8 cellular contexts compared by ENCODE assay signal in the genomic region with DNA sequence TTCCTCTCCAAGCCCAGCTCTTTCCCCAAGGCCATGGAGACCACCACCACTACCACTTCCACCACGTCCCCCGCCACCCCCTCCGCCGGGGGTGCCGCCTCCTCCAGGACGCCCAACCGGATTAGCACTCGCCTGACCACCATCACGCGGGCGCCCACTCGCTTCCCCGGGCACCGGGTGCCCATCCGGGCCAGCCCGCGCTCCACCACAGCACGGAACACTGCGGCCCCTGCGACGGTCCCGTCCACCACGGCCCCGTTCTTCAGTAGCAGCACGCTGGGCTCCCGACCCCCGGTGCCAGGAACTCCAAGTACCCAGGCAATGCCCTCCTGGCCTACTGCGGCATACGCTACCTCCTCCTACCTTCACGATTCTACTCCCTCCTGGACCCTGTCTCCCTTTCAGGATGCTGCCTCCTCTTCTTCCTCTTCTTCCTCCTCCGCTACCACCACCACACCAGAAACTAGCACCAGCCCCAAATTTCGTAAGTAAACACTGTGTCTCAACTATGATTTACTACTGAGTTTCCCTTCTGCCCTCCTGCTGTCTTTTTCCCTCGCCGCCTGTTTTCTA. TPM values are rescaled to one million over a fixed set of nuclear protein-coding genes. Genes with fewer than 3 reads are reported as not detected.
DNase-seq lines count a peak whose midpoint lies in the region; ATAC-seq, FAIRE-seq and TF ChIP-seq lines count a peak whose summit lies in the region.

No MANE protein-coding gene starts in this region.

- intact Hi-C loops in endothelial cell of umbilical vein (cut with micrococcal nuclease) = loop anchor here (2.0 kb wide), 2 partner anchors 45 to 83 kb away; no protein-coding TSS in a partner anchor
- intact Hi-C loops in gastrocnemius medialis (cut with DNase I; ENCODE audit: low total_unique reads) = no loop called here

- dilution Hi-C loops in endothelial cell of umbilical vein (cut with MboI; ENCODE audit: extremely low pct_ligation_motif_present, low sequenced_read_pairs) = no loop called here

- H3K9ac ChIP-seq in MM.1S (ENCODE audit: low read length) (peak overlapping the region; percentile 57), endothelial cell of umbilical vein (replicated peaks; ENCODE audit: extremely low read depth, insufficient read depth, low read length) (peak overlapping the region; percentile 46)

- H3K27ac Mint-ChIP-seq in osteocyte (ENCODE audit: unreplicated experiment) = no peak overlapping the region

- in situ Hi-C loops in gastrocnemius medialis (cut with MboI; ENCODE audit: low sequenced_read_pairs in 4 of 4) = no loop called here

- H3K4me3 ChIP-seq in MM.1S (ENCODE audit: low read length) (peak overlapping the region; percentile 94), endothelial cell of umbilical vein (replicated peaks in 1 of 3; ENCODE audit: insufficient read depth in 1 of 3, low read depth in 1 of 3, low read length in 3 of 3) (peak overlapping the region; percentile 39 to 72 (median 52)), gastrocnemius medialis (no peak overlapping the region)

- peaks cover 63% of the 10 kb centered on the region for H3K27me3 Mint-ChIP-seq in osteocyte (ENCODE audit: unreplicated experiment)

- peak overlapping the region; percentile 3 for H3K4me3 Mint-ChIP-seq in osteocyte (ENCODE audit: unreplicated experiment)

- H3K79me2 ChIP-seq in MM.1S (ENCODE audit: low read length) = peaks cover 50% of the 10 kb centered on the region
- H3K79me2 ChIP-seq in endothelial cell of umbilical vein (ENCODE audit: control insufficient read depth, insufficient read depth, low read length) = no peaks in the 10 kb centered on the region

- no peaks in the 10 kb centered on the region for H3K36me3 Mint-ChIP-seq in osteocyte (ENCODE audit: unreplicated experiment)

- no peak for FAIRE-seq in endothelial cell of umbilical vein (lab: Jason Lieb, UNC)

- H3K4me1 Mint-ChIP-seq in osteocyte (ENCODE audit: unreplicated experiment) = peaks cover 3% of the 10 kb centered on the region

- H3K9me3 Mint-ChIP-seq in osteocyte (ENCODE audit: unreplicated experiment) = no peaks in the 10 kb centered on the region

- H4K20me1 ChIP-seq in MM.1S (ENCODE audit: insufficient read depth, low read length) (no peaks in the 10 kb centered on the region; the same call in 1 of the 2 replicates), endothelial cell of umbilical vein (replicated peaks; ENCODE audit: control insufficient read depth, extremely low read depth, insufficient read depth, low read length) (no peaks in the 10 kb centered on the region)

- peak overlapping the region; percentile 57 for H2AFZ ChIP-seq in MM.1S (ENCODE audit: low read length)
- peak overlapping the region; percentile 55 for H2AFZ ChIP-seq in endothelial cell of umbilical vein (ENCODE audit: low read depth, low read length)

- H3K9me1 ChIP-seq in endothelial cell of umbilical vein (replicated peaks; ENCODE audit: control insufficient read depth, extremely low read depth, insufficient read depth, low read length) = no peaks in the 10 kb centered on the region

- TF ChIP-seq CTCF in MM.1S (IDR thresholded peaks at IDR 0.05; ENCODE audit: low read length) (no peak), endothelial cell of umbilical vein (IDR thresholded peaks at IDR 0.05; ENCODE audit: extremely low read depth in 1 of 2, insufficient read depth in 1 of 2, low read depth in 1 of 2, low read length in 2 of 2) (no peak), osteocyte (IDR thresholded peaks at IDR 0.05) (no peak), gastrocnemius medialis (IDR thresholded peaks at IDR 0.05 in 4 of 5, conservative IDR thresholded peaks at IDR 0.05 in 1 of 5) (no peak)

- H3K4me1 ChIP-seq in MM.1S (ENCODE audit: low read length) (0 out of 2 replicates have a peak, but pooled peaks cover 9% of the 10 kb centered on the region), endothelial cell of umbilical vein (ENCODE audit: control insufficient read depth, extremely low read depth, insufficient read depth, low read length) (peaks cover 16% of the 10 kb centered on the region), gastrocnemius medialis (no peaks in the 10 kb centered on the region)

- no peak overlapping the region; the same call in 1 of the 2 replicates for H3K27ac ChIP-seq in MM.1S (ENCODE audit: low read length)
- H3K27ac ChIP-seq in endothelial cell of umbilical vein (ENCODE audit: insufficient read depth, low read depth, low read length) = no peak overlapping the region
- H3K27ac ChIP-seq in gastrocnemius medialis = no peak overlapping the region

- no peaks in the 10 kb centered on the region for H3K36me3 ChIP-seq in MM.1S (replicated peaks; ENCODE audit: insufficient read depth, low read length)
- H3K36me3 ChIP-seq in endothelial cell of umbilical vein (ENCODE audit: control insufficient read depth in 2 of 2, extremely low read depth in 1 of 2, insufficient read depth in 2 of 2, low read length in 2 of 2) = no peaks in the 10 kb centered on the region
- H3K36me3 ChIP-seq in gastrocnemius medialis = no peaks in the 10 kb centered on the region

- TF ChIP-seq POLR2A in endothelial cell of umbilical vein (IDR thresholded peaks at IDR 0.05; ENCODE audit: low read depth, low read length) = no peak
- no peak for TF ChIP-seq POLR2A in gastrocnemius medialis (IDR thresholded peaks at IDR 0.05)

- H3K27me3 ChIP-seq in MM.1S (replicated peaks; ENCODE audit: insufficient read depth, low read length) = no peaks in the 10 kb centered on the region
- H3K27me3 ChIP-seq in endothelial cell of umbilical vein (ENCODE audit: control insufficient read depth in 2 of 2, insufficient read depth in 2 of 2, low read length in 2 of 2) = peaks cover 3 to 9% of the 10 kb centered on the region in 2 experiments
- H3K27me3 ChIP-seq in gastrocnemius medialis = peaks cover 43 to 61% (median 44%) of the 10 kb centered on the region in 3 donors

- DNase-seq in ELF-1 (ENCODE audit: low read depth, low spot score) (peak; percentile 30), MM.1S (no peak), endothelial cell of umbilical vein (ENCODE audit: low read depth, low spot score) (no peak), osteocyte (ENCODE audit: extremely low spot score, unreplicated experiment) (no peak), kidney tubule cell (ENCODE audit: low spot score) (no peak), hepatic stellate cell (ENCODE audit: low spot score) (no peak), gastrocnemius medialis (no peak)

- no peaks in the 10 kb centered on the region for H3K9me3 ChIP-seq in MM.1S (replicated peaks; ENCODE audit: insufficient read depth, low read length)
- no peaks in the 10 kb centered on the region for H3K9me3 ChIP-seq in endothelial cell of umbilical vein (replicated peaks; ENCODE audit: control insufficient read depth, insufficient read depth, low read length)
- H3K9me3 ChIP-seq in gastrocnemius medialis = no peaks in the 10 kb centered on the region

- CTCF ChIA-PET in endothelial cell of umbilical vein (lab: Charles Lee) = no interaction called here

- H3F3A ChIP-seq in MM.1S (ENCODE audit: insufficient read depth, low read length) = peaks cover 12% of the 10 kb centered on the region

- POLR2A ChIA-PET in endothelial cell of umbilical vein (lab: Charles Lee) = no interaction called here

- H3K4me2 ChIP-seq in MM.1S (ENCODE audit: low read depth, low read length) (peak overlapping the region; percentile 80), endothelial cell of umbilical vein (ENCODE audit: insufficient read depth, low read length) (peak overlapping the region; percentile 66)

- no peaks in the 10 kb centered on the region for H3K9me2 ChIP-seq in MM.1S (replicated peaks; ENCODE audit: insufficient read depth, low read length)

- TSS peak; percentile 10 for BruUV-seq in endothelial cell of umbilical vein (replicated peaks; lab: Mats Ljungman, UMichigan)

- ATAC-seq in gastrocnemius medialis (no peak), HG03432 (IDR thresholded peaks at IDR 0.05; ENCODE audit: unreplicated experiment) (no peak)

TF ChIP-seq in endothelial cell of umbilical vein, 7 proteins besides CTCF, POLR2A, EP300 and RAD21:
- TF ChIP-seq POLR2AphosphoS5 (IDR thresholded peaks at IDR 0.05; ENCODE audit: insufficient read depth, low read depth, low read length) (no peak), EZH2 (IDR thresholded peaks at IDR 0.05; ENCODE audit: borderline replicate concordance, low read depth, low read length, severe bottlenecking) (peak; percentile 20)
TF ChIP-seq in endothelial cell of umbilical vein: peak in this region for 1.

RNA-seq across cellular contexts. Expression of a gene that starts 0.8 kb away (rescaled TPM):
- 3.9 and 5.6 TPM in 2 replicates for total RNA-seq in endothelial cell of umbilical vein
- 1.9 and 2.1 TPM in 2 replicates for polyA plus RNA-seq in endothelial cell of umbilical vein
- polyA plus RNA-seq in endothelial cell of umbilical vein (2011; cell fraction: cytosol; rRNA removed) = 0.79 and 0.83 TPM in 2 replicates
- polyA plus RNA-seq in endothelial cell of umbilical vein (2011; cell fraction: nucleus; rRNA removed) = 4.0 and 6.1 TPM in 2 replicates
- polyA plus RNA-seq in endothelial cell of umbilical vein (2012) = 0.22 and 0.33 TPM in 2 replicates
- 7.6 and 11.7 TPM in 2 replicates for polyA minus RNA-seq in endothelial cell of umbilical vein
- polyA minus RNA-seq in endothelial cell of umbilical vein (2011; cell fraction: cytosol; rRNA and poly(A)+ RNA removed) = not detected
- polyA minus RNA-seq in endothelial cell of umbilical vein (2011; cell fraction: nucleus; rRNA and poly(A)+ RNA removed) = 40.6 and 42.8 TPM in 2 replicates
- not detected in 2 replicates for total RNA-seq in osteocyte
- not detected for total RNA-seq in gastrocnemius medialis

Comparison
In these comparisons a context has a peak if more than half of its experiments do, and no peak if none do; other contexts are left out.
1. H3K4me3 ChIP-seq: peak in MM.1S (single experiment) and endothelial cell of umbilical vein (3 of 3); none in gastrocnemius medialis (0 of 4).